In the genomic region with DNA sequence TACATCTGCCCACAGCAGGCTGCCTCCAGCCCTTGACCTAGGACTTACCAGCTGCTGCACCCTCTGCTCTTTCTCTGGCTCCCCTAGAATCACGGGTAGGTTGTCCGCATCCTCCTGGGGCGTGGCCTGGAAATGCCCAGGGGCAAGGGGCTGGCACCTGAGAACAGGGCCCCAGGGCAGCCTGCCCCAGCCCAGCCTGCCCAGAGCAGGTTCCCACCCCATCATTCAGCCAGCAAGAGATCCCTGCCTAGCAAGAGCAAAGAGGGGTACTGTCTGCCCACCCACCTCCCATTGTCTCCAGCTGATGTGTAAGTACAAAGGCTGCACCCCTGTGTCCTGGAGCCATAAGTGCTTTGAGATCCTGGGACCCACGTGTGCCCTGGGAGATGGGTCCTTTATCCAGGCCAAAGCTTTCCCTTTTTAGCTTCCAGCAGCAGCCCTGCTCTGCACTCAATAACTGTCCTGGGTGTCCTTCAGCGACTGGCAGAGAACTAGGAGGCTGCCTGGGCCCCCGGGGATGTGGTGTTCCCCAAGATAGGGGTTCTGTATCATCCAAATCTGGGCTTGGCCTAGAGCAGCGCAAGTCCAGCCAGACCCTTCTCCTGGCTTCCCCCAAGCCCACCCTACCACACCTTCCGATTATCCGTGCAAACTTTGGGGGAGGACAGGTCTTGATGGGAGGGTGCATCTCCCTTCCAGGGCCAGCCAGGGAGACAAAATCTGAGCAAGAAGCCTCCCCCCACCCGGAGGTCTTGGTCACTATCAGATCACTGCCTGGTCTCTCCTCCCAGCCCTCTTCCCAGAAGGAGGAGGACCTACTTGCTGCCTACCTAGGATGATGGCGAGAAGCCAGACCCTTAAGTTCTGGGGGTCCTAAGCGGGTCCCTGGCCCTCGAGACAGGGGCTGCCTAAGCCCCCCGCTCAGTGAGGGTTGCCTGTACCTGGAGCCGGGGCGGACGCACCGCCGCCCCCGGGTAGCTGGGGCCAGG, we compare ENCODE assay signal across 10 cellular contexts. TPM values are rescaled to one million over a fixed set of nuclear protein-coding genes. Genes with fewer than 3 reads are reported as not detected.
DNase-seq lines count a peak whose midpoint lies in the region; ATAC-seq and TF ChIP-seq lines count a peak whose summit lies in the region.
"Had no signal": no experiment of that assay in that cellular context is flagged by ENCODE, and none has a peak within 500 bp of the region (broad histone marks: within the 10 kb centered on the region; RNA-seq: fewer than 3 reads in every experiment).

No MANE protein-coding gene starts in this region.

- TF ChIP-seq EP300 in gastroesophageal sphincter (IDR thresholded peaks at IDR 0.05), result no peak

- TF ChIP-seq CTCF in gastroesophageal sphincter (IDR thresholded peaks at IDR 0.05), result no peak
- TF ChIP-seq CTCF in neutrophil (IDR thresholded peaks at IDR 0.05), result no peak
- no peak for TF ChIP-seq CTCF in GM13977 (IDR thresholded peaks at IDR 0.05; ENCODE audit: extremely low read depth, insufficient read depth, missing control alignments)

- 90% methylated on average over 2 of the region's 20 CpGs; no CpG with 5 or more reads in 1 of the 2 donors for WGBS in gastroesophageal sphincter (ENCODE audit: low coverage in 1 of 2), 2 donors

- ATAC-seq in gastroesophageal sphincter (peak; percentile 1), GM18519 (IDR thresholded peaks at IDR 0.05; ENCODE audit: low FRiP score, unreplicated experiment) (no peak)

- peak overlapping the region; percentile 20 to 79 (median 74) for H3K27ac ChIP-seq in gastroesophageal sphincter
- no peak overlapping the region for H3K27ac ChIP-seq in neutrophil

- H3K4me3 ChIP-seq in gastroesophageal sphincter (peak overlapping the region; percentile 60 to 83), neutrophil (ENCODE audit: low read depth in 1 of 2, low read length in 1 of 2) (peak overlapping the region; percentile 57 to 62)

- H3K9me3 ChIP-seq in gastroesophageal sphincter (no peaks in the 10 kb centered on the region), neutrophil (no peaks in the 10 kb centered on the region)

- peak in 1 of 2 donors; percentile 39 for TF ChIP-seq POLR2A in gastroesophageal sphincter (IDR thresholded peaks at IDR 0.05)

- H3K4me1 ChIP-seq in gastroesophageal sphincter, result peaks cover 0 to 36% (median 8%) of the 10 kb centered on the region in 3 donors
- H3K4me1 ChIP-seq in neutrophil (ENCODE audit: control insufficient read depth in 1 of 2, insufficient read depth in 1 of 2, low read depth in 1 of 2, low read length in 1 of 2), result peaks cover 49 to 50% of the 10 kb centered on the region in 2 experiments

- DNase-seq in AML-193 (lab: John Stamatoyannopoulos, UW), result peak; percentile 48 to 57
- DNase-seq in NAMALWA (ENCODE audit: low spot score), result peak; percentile 32
- no peak for DNase-seq in SK-N-DZ (ENCODE audit: low spot score)
- DNase-seq in HPDE6-E6E7 (ENCODE audit: extremely low spot score), result no peak
- no peak for DNase-seq in GM13977 (ENCODE audit: low spot score)

- H3K36me3 ChIP-seq in gastroesophageal sphincter, result peaks cover 0 to 35% of the 10 kb centered on the region in 2 donors
- no peaks in the 10 kb centered on the region for H3K36me3 ChIP-seq in neutrophil

- H3K27me3 ChIP-seq in gastroesophageal sphincter, result no peaks in the 10 kb centered on the region
- peaks cover 32% of the 10 kb centered on the region for H3K27me3 ChIP-seq in neutrophil

- in situ Hi-C loops in GM13977 (cut with MboI; ENCODE audit: low pct_unique_long_range_greater_than_20kb, low sequenced_read_pairs, unreplicated experiment), result no loop called here

RNA-seq across cellular contexts. Expression of gene TSPOAP1, which starts 4.9 kb away (rescaled TPM):
- total RNA-seq in gastroesophageal sphincter, result 10 to 100 TPM in 3 of 4 donors, 1 to 10 TPM in 1; 7.4 to 44.8 (median 23.0) TPM
- 11.4 and 23.2 TPM in 2 replicates for polyA plus RNA-seq in SK-N-DZ (2014; cell fraction: cytosol; rRNA removed)
- 65.5 and 69.6 TPM in 2 replicates for polyA plus RNA-seq in SK-N-DZ (2014; cell fraction: nucleus; rRNA removed)
- total RNA-seq: pulmonary artery endothelial cell had no signal

RNA-seq across cellular contexts. Expression of gene SUPT4H1, which starts 28.3 kb away (rescaled TPM):
- total RNA-seq in gastroesophageal sphincter, result 10 to 100 TPM; 40.1 to 55.4 (median 45.1) TPM
- polyA plus RNA-seq in SK-N-DZ (2014; cell fraction: cytosol; rRNA removed), result 215 and 376 TPM in 2 replicates
- 80.2 and 156 TPM in 2 replicates for polyA plus RNA-seq in SK-N-DZ (2014; cell fraction: nucleus; rRNA removed)

RNA-seq across cellular contexts. Expression of gene MPO, which starts 43.0 kb away (rescaled TPM):
- total RNA-seq in gastroesophageal sphincter, result 1 to 10 TPM in 1 of 4 donors, not detected in 3; 1.6 TPM
- polyA plus RNA-seq in SK-N-DZ (2014; cell fraction: cytosol; rRNA removed), result 0.38 and 0.44 TPM in 2 replicates
- polyA plus RNA-seq in SK-N-DZ (2014; cell fraction: nucleus; rRNA removed), result 0.33 and 0.51 TPM in 2 replicates
- total RNA-seq: LHCN-M2 had no signal

Comparison
In these comparisons a context has a peak if more than half of its experiments do, and no peak if none do; other contexts are left out.
1. DNase-seq: peak in AML-193 (2 of 2) and NAMALWA (single experiment); none in SK-N-DZ (single experiment), HPDE6-E6E7 (single experiment) and GM13977 (single experiment).